ENCODE assay signal across 8 cellular contexts in genomic region chr4:174423257-174423944, GRCh38.
A peak's percentile ranks its signal among the peaks of the same experiment; 100 is the strongest.
DNase-seq lines count a peak whose midpoint lies in the region; ATAC-seq and TF ChIP-seq lines count a peak whose summit lies in the region.

No MANE protein-coding gene starts in this region.

- CTCF ChIA-PET in WTC11 (lab: Charles Lee): no interaction called here

- no peaks in the 10 kb centered on the region for H3K36me3 Mint-ChIP-seq in activated T-cell treated with anti-CD3 and anti-CD28 coated beads, Interleukin-2, amount 50 U/mL, for 24 hours (ENCODE audit: low read depth)
- H3K36me3 Mint-ChIP-seq in stimulated activated naive B cell treated with anti-CD40 and anti-IgM and Interleukin-4, amounts not matched to agents 10 μg/mL and 1 μg/mL and 100 μg/mL, for 72 hours: no peaks in the 10 kb centered on the region
- no peaks in the 10 kb centered on the region for H3K36me3 Mint-ChIP-seq in WTC11

- no peak for DNase-seq in activated T-cell treated with anti-CD3 and anti-CD28 coated beads, Interleukin-2, amount 50 U/mL, for 24 hours
- no peak for DNase-seq in activated T-cell treated with anti-CD3 and anti-CD28 coated beads for 4 hours
- peak; percentile 7 for DNase-seq in RPMI7951 (ENCODE audit: low read depth)
- peak; percentile 71 for DNase-seq in fibroblast of gingiva (ENCODE audit: low read depth)
- no peak for DNase-seq in stimulated activated naive B cell treated with anti-CD40 and anti-IgM and Interleukin-4, amounts not matched to agents 10 μg/mL and 1 μg/mL and 100 μg/mL, for 72 hours
- DNase-seq in WTC11 (ENCODE audit: low spot score): no peak
- no peak for DNase-seq in stimulated activated CD4-positive, alpha-beta T cell treated with anti-CD3 and anti-CD28 coated beads, Interleukin-4, amount 100 ng/mL, for 4 hours

- no peaks in the 10 kb centered on the region for H3K9me3 Mint-ChIP-seq in activated T-cell treated with anti-CD3 and anti-CD28 coated beads, Interleukin-2, amount 50 U/mL, for 24 hours
- no peaks in the 10 kb centered on the region for H3K9me3 Mint-ChIP-seq in stimulated activated naive B cell treated with anti-CD40 and anti-IgM and Interleukin-4, amounts not matched to agents 10 μg/mL and 1 μg/mL and 100 μg/mL, for 72 hours
- H3K9me3 Mint-ChIP-seq in WTC11: no peaks in the 10 kb centered on the region

- no peaks in the 10 kb centered on the region for H3K27me3 Mint-ChIP-seq in activated T-cell treated with anti-CD3 and anti-CD28 coated beads, Interleukin-2, amount 50 U/mL, for 24 hours
- no peaks in the 10 kb centered on the region for H3K27me3 Mint-ChIP-seq in stimulated activated naive B cell treated with anti-CD40 and anti-IgM and Interleukin-4, amounts not matched to agents 10 μg/mL and 1 μg/mL and 100 μg/mL, for 72 hours
- H3K27me3 Mint-ChIP-seq in WTC11 (ENCODE audit: low read depth): no peaks in the 10 kb centered on the region

- H3K4me1 Mint-ChIP-seq in activated T-cell treated with anti-CD3 and anti-CD28 coated beads, Interleukin-2, amount 50 U/mL, for 24 hours (ENCODE audit: low read depth): peaks cover 27% of the 10 kb centered on the region
- H3K4me1 Mint-ChIP-seq in stimulated activated naive B cell treated with anti-CD40 and anti-IgM and Interleukin-4, amounts not matched to agents 10 μg/mL and 1 μg/mL and 100 μg/mL, for 72 hours: peaks cover 17 to 27% of the 10 kb centered on the region in 2 donors
- H3K4me1 Mint-ChIP-seq in WTC11: no peaks in the 10 kb centered on the region

- POLR2A ChIA-PET in WTC11 (lab: Charles Lee): no interaction called here

- TF ChIP-seq CTCF in WTC11 (IDR thresholded peaks at IDR 0.05): no peak

- peak overlapping the region; percentile 23 for H3K4me3 Mint-ChIP-seq in activated T-cell treated with anti-CD3 and anti-CD28 coated beads, Interleukin-2, amount 50 U/mL, for 24 hours
- peak overlapping the region in 1 of 2 donors; percentile 19 for H3K4me3 Mint-ChIP-seq in stimulated activated naive B cell treated with anti-CD40 and anti-IgM and Interleukin-4, amounts not matched to agents 10 μg/mL and 1 μg/mL and 100 μg/mL, for 72 hours
- no peak overlapping the region for H3K4me3 Mint-ChIP-seq in WTC11

- peak overlapping the region; percentile 69 for H3K27ac Mint-ChIP-seq in activated T-cell treated with anti-CD3 and anti-CD28 coated beads, Interleukin-2, amount 50 U/mL, for 24 hours
- H3K27ac Mint-ChIP-seq in stimulated activated naive B cell treated with anti-CD40 and anti-IgM and Interleukin-4, amounts not matched to agents 10 μg/mL and 1 μg/mL and 100 μg/mL, for 72 hours: peak overlapping the region; percentile 7
- no peak overlapping the region for H3K27ac Mint-ChIP-seq in WTC11

- ATAC-seq in HG02981 (IDR thresholded peaks at IDR 0.05; ENCODE audit: unreplicated experiment) (peak; percentile 64), WTC11 (no peak)
- ATAC-seq in stimulated activated naive B cell treated with anti-CD40 and anti-IgM and Interleukin-4, amounts not matched to agents 10 μg/mL and 1 μg/mL and 100 μg/mL, for 72 hours (replicated peaks): peak; percentile 78 to 93

TF ChIP-seq in WTC11, 78 proteins besides CTCF, POLR2A, EP300 and RAD21:
- no peak for TF ChIP-seq GTF2I (CRISPR knock-in tag; conservative IDR thresholded peaks at IDR 0.05)
- TF ChIP-seq NFYB (CRISPR knock-in tag; conservative IDR thresholded peaks at IDR 0.05; ENCODE audit: low read depth): no peak
- no peak for TF ChIP-seq E2F5 (CRISPR knock-in tag; IDR thresholded peaks at IDR 0.05)
- no peak for TF ChIP-seq ZNF416 (CRISPR knock-in tag; IDR thresholded peaks at IDR 0.05)
- TF ChIP-seq NFE2L1 (CRISPR knock-in tag; IDR thresholded peaks at IDR 0.05): no peak
- no peak for TF ChIP-seq IRF2 (CRISPR knock-in tag; IDR thresholded peaks at IDR 0.05; ENCODE audit: borderline replicate concordance, low read depth)
- TF ChIP-seq FOXJ3 (CRISPR knock-in tag; IDR thresholded peaks at IDR 0.05; ENCODE audit: borderline replicate concordance): no peak

Comparison
In these comparisons a context has a peak if more than half of its experiments do, and no peak if none do; other contexts are left out.
1. DNase-seq: peak in RPMI7951 (single experiment) and fibroblast of gingiva (single experiment); none in activated T-cell treated with anti-CD3 and anti-CD28 coated beads, Interleukin-2, amount 50 U/mL, for 24 hours (single experiment), activated T-cell treated with anti-CD3 and anti-CD28 coated beads for 4 hours (single experiment), stimulated activated naive B cell treated with anti-CD40 and anti-IgM and Interleukin-4, amounts not matched to agents 10 μg/mL and 1 μg/mL and 100 μg/mL, for 72 hours (single experiment), WTC11 (single experiment) and stimulated activated CD4-positive, alpha-beta T cell treated with anti-CD3 and anti-CD28 coated beads, Interleukin-4, amount 100 ng/mL, for 4 hours (0 of 2).